In genomic region chr15:90617171-90617570, GRCh38 we compare ENCODE assay signal across 20 cellular contexts.
DNase-seq lines count a peak whose midpoint lies in the region; ATAC-seq and TF ChIP-seq lines count a peak whose summit lies in the region.
"Had no signal": no experiment of that assay in that cellular context is flagged by ENCODE, and none has a peak within 500 bp of the region (broad histone marks: within the 10 kb centered on the region; RNA-seq: fewer than 3 reads in every experiment).

No MANE protein-coding gene starts in this region.

- peak overlapping the region; percentile 0 to 7 for H3K27ac ChIP-seq in prostate gland
- H3K27ac ChIP-seq: body of pancreas, epithelial cell of prostate, hepatocyte had no signal

- no peaks in the 10 kb centered on the region for H3K27me3 ChIP-seq in prostate gland (replicated peaks; ENCODE audit: insufficient read depth)
- H3K27me3 ChIP-seq: body of pancreas, hepatocyte had no signal

- H3K4me1 ChIP-seq in prostate gland (replicated peaks), result no peaks in the 10 kb centered on the region
- H3K4me1 ChIP-seq: body of pancreas had no signal

- H3K4me3 ChIP-seq in AG09309 (ENCODE audit: control insufficient read depth, low read depth, low read length), result no peak overlapping the region
- H3K4me3 ChIP-seq in prostate gland, result no peak overlapping the region
- H3K4me3 ChIP-seq: body of pancreas, hepatocyte had no signal

- whole genome bisulfite sequencing in prostate gland, result 78% methylated on average over 5 of the region's 5 CpGs

- ATAC-seq in GM19452 (IDR thresholded peaks at IDR 0.05; ENCODE audit: unreplicated experiment), result no peak
- ATAC-seq: body of pancreas; HCT116; natural killer cell treated with Interleukin-12 subunit alpha and Interleukin-12 subunit beta and Interleukin-15 and Interleukin-18, amount 100 ng/mL, for 72 hours; Right ventricle myocardium inferior had no signal

- TF ChIP-seq CTCF in AG09309 (IDR thresholded peaks at IDR 0.05; ENCODE audit: control insufficient read depth, insufficient read depth, low read depth, low read length, missing control alignments) (no peak), prostate gland (IDR thresholded peaks at IDR 0.05) (no peak)

- no peaks in the 10 kb centered on the region for H3K9me3 ChIP-seq in prostate gland
- H3K9me3 ChIP-seq: body of pancreas had no signal

- TF ChIP-seq POLR2A in prostate gland (IDR thresholded peaks at IDR 0.05), result no peak

- no peaks in the 10 kb centered on the region for H3K36me3 ChIP-seq in prostate gland

- intact Hi-C loops in prostate gland (cut with DNase I), result no loop called here

- DNase-seq in AG09309 (ENCODE audit: low read depth) (peak; percentile 32), EH (ENCODE audit: low read depth) (peak; percentile 20), amniotic epithelial cell (ENCODE audit: low read depth) (peak; percentile 87), prostate gland (ENCODE audit: low spot score) (no peak), NCI-H2107 treated with DMSO at 0.1 percent for 48 hours (lab: John Stamatoyannopoulos, UW; ENCODE audit: unreplicated experiment) (no peak), ureter (ENCODE audit: low spot score) (no peak)
- DNase-seq in activated CD4-positive, CD25-positive, alpha-beta regulatory T cell treated with anti-CD3 and anti-CD28 coated beads, Interleukin-2, amount 50 U/mL, for 72 hours, result no peak
- DNase-seq: activated CD4-positive, alpha-beta T cell treated with anti-CD3 and anti-CD28 coated beads for 4 hours; activated gamma-delta T cell; body of pancreas; cortex of kidney; kidney; NCI-H2029; stimulated activated CD4-positive, alpha-beta T cell treated with anti-CD3 and anti-CD28 coated beads, Interleukin-15, amount 100 ng/mL, for 24 hours had no signal

Comparison
In these comparisons a context has a peak if more than half of its experiments do, and no peak if none do; other contexts are left out.
1. DNase-seq: peak in AG09309 (single experiment), EH (single experiment) and amniotic epithelial cell (single experiment); none in prostate gland (single experiment), NCI-H2107 treated with DMSO at 0.1 percent for 48 hours (single experiment), activated CD4-positive, CD25-positive, alpha-beta regulatory T cell treated with anti-CD3 and anti-CD28 coated beads, Interleukin-2, amount 50 U/mL, for 72 hours (single experiment) and ureter (single experiment).